In genomic region chr18:56789889-56790180, GRCh38 we compare ENCODE assay signal across 1 cellular context.
TF ChIP-seq lines count a peak whose summit lies in the region.

No MANE protein-coding gene starts in this region.

TF ChIP-seq in WTC11, 78 proteins besides CTCF, POLR2A, EP300 and RAD21 (continued from another document):
- TF ChIP-seq, protein P1, sequence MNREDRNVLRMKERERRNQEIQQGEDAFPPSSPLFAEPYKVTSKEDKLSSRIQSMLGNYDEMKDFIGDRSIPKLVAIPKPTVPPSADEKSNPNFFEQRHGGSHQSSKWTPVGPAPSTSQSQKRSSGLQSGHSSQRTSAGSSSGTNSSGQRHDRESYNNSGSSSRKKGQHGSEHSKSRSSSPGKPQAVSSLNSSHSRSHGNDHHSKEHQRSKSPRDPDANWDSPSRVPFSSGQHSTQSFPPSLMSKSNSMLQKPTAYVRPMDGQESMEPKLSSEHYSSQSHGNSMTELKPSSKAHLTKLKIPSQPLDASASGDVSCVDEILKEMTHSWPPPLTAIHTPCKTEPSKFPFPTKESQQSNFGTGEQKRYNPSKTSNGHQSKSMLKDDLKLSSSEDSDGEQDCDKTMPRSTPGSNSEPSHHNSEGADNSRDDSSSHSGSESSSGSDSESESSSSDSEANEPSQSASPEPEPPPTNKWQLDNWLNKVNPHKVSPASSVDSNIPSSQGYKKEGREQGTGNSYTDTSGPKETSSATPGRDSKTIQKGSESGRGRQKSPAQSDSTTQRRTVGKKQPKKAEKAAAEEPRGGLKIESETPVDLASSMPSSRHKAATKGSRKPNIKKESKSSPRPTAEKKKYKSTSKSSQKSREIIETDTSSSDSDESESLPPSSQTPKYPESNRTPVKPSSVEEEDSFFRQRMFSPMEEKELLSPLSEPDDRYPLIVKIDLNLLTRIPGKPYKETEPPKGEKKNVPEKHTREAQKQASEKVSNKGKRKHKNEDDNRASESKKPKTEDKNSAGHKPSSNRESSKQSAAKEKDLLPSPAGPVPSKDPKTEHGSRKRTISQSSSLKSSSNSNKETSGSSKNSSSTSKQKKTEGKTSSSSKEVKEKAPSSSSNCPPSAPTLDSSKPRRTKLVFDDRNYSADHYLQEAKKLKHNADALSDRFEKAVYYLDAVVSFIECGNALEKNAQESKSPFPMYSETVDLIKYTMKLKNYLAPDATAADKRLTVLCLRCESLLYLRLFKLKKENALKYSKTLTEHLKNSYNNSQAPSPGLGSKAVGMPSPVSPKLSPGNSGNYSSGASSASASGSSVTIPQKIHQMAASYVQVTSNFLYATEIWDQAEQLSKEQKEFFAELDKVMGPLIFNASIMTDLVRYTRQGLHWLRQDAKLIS (CRISPR knock-in tag; IDR thresholded peaks at IDR 0.05; ENCODE audit: borderline replicate concordance) = no peak
